Comparison of ENCODE assay signal across 1 cellular context in genomic region chr1:206922524-206922923, GRCh38.
TF ChIP-seq lines count a peak whose summit lies in the region.

No MANE protein-coding gene starts in this region.

TF ChIP-seq in K562, 482 proteins besides CTCF, POLR2A, EP300 and RAD21:
- TF ChIP-seq SMARCA4 (IDR thresholded peaks at IDR 0.05), result no peak
- TF ChIP-seq E2F8 (IDR thresholded peaks at IDR 0.05; ENCODE audit: low read depth, partially characterized antibody), result no peak
- TF ChIP-seq TRIM28 (IDR thresholded peaks at IDR 0.05), result no peak
